ENCODE assay signal across 10 cellular contexts in the genomic region with DNA sequence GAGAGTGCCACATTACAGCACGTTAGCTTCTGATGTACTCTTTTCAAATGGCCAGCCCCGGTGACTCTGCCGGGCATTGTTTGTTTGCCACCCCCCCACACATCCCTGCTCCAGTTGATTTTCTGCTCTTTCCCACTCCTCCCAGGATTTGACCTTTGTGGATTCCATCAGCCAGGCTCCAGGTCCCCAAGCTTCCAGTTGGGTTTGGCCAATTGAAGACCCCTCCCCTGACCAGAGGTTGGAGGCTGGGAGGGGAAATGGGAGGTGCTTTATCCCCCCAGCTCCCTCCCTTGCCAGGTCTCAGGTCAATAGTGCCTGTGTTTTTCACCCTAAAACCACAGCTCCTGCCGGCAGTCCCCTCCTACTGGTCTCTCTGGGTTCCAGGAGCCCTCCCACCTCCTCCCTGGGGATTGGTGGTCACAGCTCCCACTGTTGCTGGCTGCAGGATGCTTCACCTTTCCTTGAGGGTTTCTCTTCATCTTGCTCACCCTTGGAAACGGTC. TPM values are rescaled to one million over a fixed set of nuclear protein-coding genes. Genes with fewer than 3 reads are reported as not detected.
A peak's percentile ranks its signal among the peaks of the same experiment; 100 is the strongest.
DNase-seq lines count a peak whose midpoint lies in the region; ATAC-seq, FAIRE-seq and TF ChIP-seq lines count a peak whose summit lies in the region.
"Had no signal": no experiment of that assay in that cellular context is flagged by ENCODE, and none has a peak within 500 bp of the region (broad histone marks: within the 10 kb centered on the region; RNA-seq: fewer than 3 reads in every experiment).

No MANE protein-coding gene starts in this region.

- no peak for ATAC-seq in activated T-cell treated with anti-CD3 and anti-CD28 coated beads, Interleukin-2, amount 50 U/mL, for 72 hours (replicated peaks in 1 of 2)
- peak; percentile 81 for ATAC-seq in HepG2
- ATAC-seq in GM19035 (IDR thresholded peaks at IDR 0.05; ENCODE audit: unreplicated experiment): no peak

- CTCF ChIA-PET in HepG2 (lab: Yijun Ruan, JAX; ENCODE audit: low intra/inter-chr PET ratio, low total read pairs): no interaction called here

- peak; percentile 44 for FAIRE-seq in HepG2 (lab: Jason Lieb, UNC)
- FAIRE-seq: bronchial epithelial cell had no signal

- TF ChIP-seq RAD21 in HepG2 (CRISPR knock-in tag; IDR thresholded peaks at IDR 0.05): no peak

- no peaks in the 10 kb centered on the region for H4K20me1 ChIP-seq in HepG2 (ENCODE audit: insufficient read depth, low read length)

- peak overlapping the region; percentile 40; the same call in 1 of the 2 replicates for H3K9ac ChIP-seq in HepG2 (ENCODE audit: insufficient read depth, low read depth, low read length)

- peaks cover 79% of the 10 kb centered on the region for H3K4me1 Mint-ChIP-seq in activated T-cell treated with anti-CD3 and anti-CD28 coated beads, Interleukin-2, amount 50 U/mL, for 72 hours (ENCODE audit: low read depth)

- no peak for TF ChIP-seq EP300 in HepG2 (IDR thresholded peaks at IDR 0.05; ENCODE audit: low read depth in 2 of 2, low read length in 2 of 2)
- no peak for TF ChIP-seq EP300 in HepG2 (CRISPR knock-in tag; IDR thresholded peaks at IDR 0.05; ENCODE audit: borderline replicate concordance)

- peak overlapping the region; percentile 99 for H3K27ac Mint-ChIP-seq in activated T-cell treated with anti-CD3 and anti-CD28 coated beads, Interleukin-2, amount 50 U/mL, for 72 hours

- peaks cover 3% of the 10 kb centered on the region for H3K27me3 Mint-ChIP-seq in activated T-cell treated with anti-CD3 and anti-CD28 coated beads, Interleukin-2, amount 50 U/mL, for 72 hours (ENCODE audit: low read depth)

- H3K4me1 ChIP-seq in HepG2 (ENCODE audit: insufficient read depth, low read length): peaks cover 60% of the 10 kb centered on the region
- peaks cover 0 to 26% (median 9%) of the 10 kb centered on the region in 4 donors for H3K4me1 ChIP-seq in tibial artery

- no peak for DNase-seq in activated T-cell treated with anti-CD3 and anti-CD28 coated beads, Interleukin-2, amount 50 U/mL, for 72 hours
- DNase-seq in activated T-cell treated with anti-CD3 and anti-CD28 coated beads for 4 hours: no peak
- DNase-seq in UCSD-AML1 (lab: John Stamatoyannopoulos, UW; ENCODE audit: unreplicated experiment): peak; percentile 29
- peak; percentile 66 for DNase-seq in HepG2 (ENCODE audit: low spot score)
- DNase-seq in tibial artery: peak in 1 of 2 donors; percentile 58
- no peak for DNase-seq in cerebellum (ENCODE audit: low spot score)
- DNase-seq in hepatic stellate cell (ENCODE audit: low spot score): no peak
- DNase-seq: NCI-H1436 had no signal

- H3K9me3 Mint-ChIP-seq in activated T-cell treated with anti-CD3 and anti-CD28 coated beads, Interleukin-2, amount 50 U/mL, for 72 hours: peaks cover 0 to 3% of the 10 kb centered on the region in 2 donors

- H3K4me2 ChIP-seq in HepG2 (ENCODE audit: low read depth, low read length): peak overlapping the region; percentile 81

- H3K36me3 Mint-ChIP-seq in activated T-cell treated with anti-CD3 and anti-CD28 coated beads, Interleukin-2, amount 50 U/mL, for 72 hours (ENCODE audit: insufficient read depth in 2 of 2): peaks cover 10 to 14% of the 10 kb centered on the region in 2 donors

- no peaks in the 10 kb centered on the region; a peak in 1 of 5 replicates for H3K27me3 ChIP-seq in HepG2 (ENCODE audit: control insufficient read depth in 1 of 2, insufficient read depth in 2 of 2, low read length in 2 of 2)
- H3K27me3 ChIP-seq in tibial artery: no peaks in the 10 kb centered on the region

- H3K36me3 ChIP-seq in HepG2 (replicated peaks in 1 of 2; ENCODE audit: control insufficient read depth in 1 of 2, insufficient read depth in 2 of 2, low read length in 2 of 2) (no peaks in the 10 kb centered on the region), tibial artery (peaks cover 0 to 10% (median 0%) of the 10 kb centered on the region in 3 donors)

- no peak for TF ChIP-seq POLR2A in HepG2 (IDR thresholded peaks at IDR 0.05; ENCODE audit: insufficient read depth in 1 of 2, low read depth in 2 of 2, low read length in 2 of 2)

- no peaks in the 10 kb centered on the region for H3K79me2 ChIP-seq in HepG2 (ENCODE audit: insufficient read depth, low read length)

- H3K4me3 ChIP-seq in HepG2 (replicated peaks in 1 of 3; ENCODE audit: insufficient read depth in 1 of 3, low read depth in 2 of 3, low read length in 3 of 3): peak overlapping the region in 2 of 3 experiments; percentile 39 to 41; a peak in 3 of 6 replicates
- H3K4me3 ChIP-seq in tibial artery: no peak overlapping the region

- WGBS in HepG2 (ENCODE audit: low lambda C conversion rate): 4% methylated on average over 5 of the region's 5 CpGs

- in situ Hi-C loops in HepG2 (cut with HindIII; ENCODE audit: extremely low pct_ligation_motif_present, low pct_unique_long_range_greater_than_20kb): no loop called here

- intact Hi-C loops in HepG2 (cut with micrococcal nuclease; ENCODE audit: unreplicated experiment): no loop called here
- intact Hi-C loops in tibial artery (cut with DNase I; ENCODE audit: low total_unique reads): no loop called here

- TF ChIP-seq CTCF in HepG2 (CRISPR knock-in tag; IDR thresholded peaks at IDR 0.05) (no peak), tibial artery (IDR thresholded peaks at IDR 0.05) (no peak)

- POLR2A ChIA-PET in HepG2 (lab: Yijun Ruan, JAX): interaction anchor here (0.8 to 5.2 kb wide), 15 partner anchors 9 to 161 kb away, joined by 3 to 59 read pairs (median 7); a partner anchor contains a TSS

- peak overlapping the region; percentile 77 to 81 for H3K4me3 Mint-ChIP-seq in activated T-cell treated with anti-CD3 and anti-CD28 coated beads, Interleukin-2, amount 50 U/mL, for 72 hours

- peak overlapping the region; percentile 37 for H3K27ac ChIP-seq in HepG2 (ENCODE audit: extremely low read length, insufficient read depth, low read length)
- peak overlapping the region; percentile 16 to 35 for H3K27ac ChIP-seq in tibial artery

- BruUV-seq in HepG2 (replicated peaks; lab: Mats Ljungman, UMichigan): no TSS peak

- H2AFZ ChIP-seq in HepG2 (ENCODE audit: low read length): peak overlapping the region; percentile 76

- H3K9me3 ChIP-seq in HepG2 (ENCODE audit: low read length) (no peaks in the 10 kb centered on the region), tibial artery (no peaks in the 10 kb centered on the region)

TF ChIP-seq in HepG2, 621 proteins besides CTCF, POLR2A, EP300 and RAD21 (continues in another document):
- TF ChIP-seq GABPB1 (CRISPR knock-in tag; IDR thresholded peaks at IDR 0.05) (no peak), ZNF382 (CRISPR knock-in tag; IDR thresholded peaks at IDR 0.05; ENCODE audit: borderline replicate concordance) (no peak), ZNF44 (CRISPR knock-in tag; IDR thresholded peaks at IDR 0.05) (no peak)
- TF ChIP-seq, protein P1, sequence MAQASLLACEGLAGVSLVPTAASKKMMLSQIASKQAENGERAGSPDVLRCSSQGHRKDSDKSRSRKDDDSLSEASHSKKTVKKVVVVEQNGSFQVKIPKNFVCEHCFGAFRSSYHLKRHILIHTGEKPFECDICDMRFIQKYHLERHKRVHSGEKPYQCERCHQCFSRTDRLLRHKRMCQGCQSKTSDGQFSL (CRISPR knock-in tag; IDR thresholded peaks at IDR 0.05): peak; percentile 70
- TF ChIP-seq, protein P2, sequence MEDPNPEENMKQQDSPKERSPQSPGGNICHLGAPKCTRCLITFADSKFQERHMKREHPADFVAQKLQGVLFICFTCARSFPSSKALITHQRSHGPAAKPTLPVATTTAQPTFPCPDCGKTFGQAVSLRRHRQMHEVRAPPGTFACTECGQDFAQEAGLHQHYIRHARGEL (CRISPR knock-in tag; IDR thresholded peaks at IDR 0.05): no peak
- TF ChIP-seq, protein P3, sequence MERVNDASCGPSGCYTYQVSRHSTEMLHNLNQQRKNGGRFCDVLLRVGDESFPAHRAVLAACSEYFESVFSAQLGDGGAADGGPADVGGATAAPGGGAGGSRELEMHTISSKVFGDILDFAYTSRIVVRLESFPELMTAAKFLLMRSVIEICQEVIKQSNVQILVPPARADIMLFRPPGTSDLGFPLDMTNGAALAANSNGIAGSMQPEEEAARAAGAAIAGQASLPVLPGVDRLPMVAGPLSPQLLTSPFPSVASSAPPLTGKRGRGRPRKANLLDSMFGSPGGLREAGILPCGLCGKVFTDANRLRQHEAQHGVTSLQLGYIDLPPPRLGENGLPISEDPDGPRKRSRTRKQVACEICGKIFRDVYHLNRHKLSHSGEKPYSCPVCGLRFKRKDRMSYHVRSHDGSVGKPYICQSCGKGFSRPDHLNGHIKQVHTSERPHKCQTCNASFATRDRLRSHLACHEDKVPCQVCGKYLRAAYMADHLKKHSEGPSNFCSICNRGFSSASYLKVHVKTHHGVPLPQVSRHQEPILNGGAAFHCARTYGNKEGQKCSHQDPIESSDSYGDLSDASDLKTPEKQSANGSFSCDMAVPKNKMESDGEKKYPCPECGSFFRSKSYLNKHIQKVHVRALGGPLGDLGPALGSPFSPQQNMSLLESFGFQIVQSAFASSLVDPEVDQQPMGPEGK (CRISPR knock-in tag; IDR thresholded peaks at IDR 0.05): 0 out of 2 replicates have a peak, but pooled peaks have one; percentile 20

RNA-seq across cellular contexts. Expression of a gene that starts 34.9 kb away (rescaled TPM):
- total RNA-seq in activated T-cell treated with anti-CD3 and anti-CD28 coated beads, Interleukin-2, amount 50 U/mL, for 72 hours: 100 to 1,000 TPM; 212 to 226 TPM
- total RNA-seq in HepG2 (2016; rRNA removed; fragmentation: Illumina TruSeq; extraction: Trizol): 5.8 and 8.8 TPM in 2 replicates
- total RNA-seq in HepG2 (2016; cell fraction: cytosol; rRNA removed; fragmentation: Illumina TruSeq; extraction: Trizol; ENCODE audit: low read depth): 1.2 and 1.9 TPM in 2 replicates
- 4.4 and 10.1 TPM in 2 replicates for total RNA-seq in HepG2 (2016; cell fraction: insoluble cytoplasmic fraction; rRNA removed; fragmentation: Illumina TruSeq; extraction: Trizol)
- 2.5 and 3.3 TPM in 2 replicates for total RNA-seq in HepG2 (2016; cell fraction: membrane; rRNA removed; fragmentation: Illumina TruSeq; extraction: Trizol)
- total RNA-seq in HepG2 (2016; cell fraction: nucleus; rRNA removed; fragmentation: Illumina TruSeq; extraction: Trizol): 14.5 and 19.2 TPM in 2 replicates
- 4.1 and 4.4 TPM in 2 replicates for polyA plus RNA-seq in HepG2 (2011; rRNA removed)
- 4.7 and 4.8 TPM in 2 replicates for polyA plus RNA-seq in HepG2 (2011; cell fraction: cytosol; rRNA removed)
- 10.1 and 10.8 TPM in 2 replicates for polyA plus RNA-seq in HepG2 (2011; cell fraction: nucleus; rRNA removed)
- 3.4 and 4.0 TPM in 2 replicates for polyA plus RNA-seq in HepG2 (2012)
- polyA plus RNA-seq in HepG2 (2016; cell fraction: cytosol; fragmentation: Illumina TruSeq; extraction: Trizol; ENCODE audit: low read depth): 0.75 and 0.77 TPM in 2 replicates
- 5.3 and 6.8 TPM in 2 replicates for polyA plus RNA-seq in HepG2 (2016; cell fraction: insoluble cytoplasmic fraction; fragmentation: Illumina TruSeq; extraction: Trizol; ENCODE audit: low read depth)
- polyA plus RNA-seq in HepG2 (2016; cell fraction: membrane; fragmentation: Illumina TruSeq; extraction: Trizol; ENCODE audit: low read depth): 0.80 and 1.4 TPM in 2 replicates
- polyA plus RNA-seq in HepG2 (2016; cell fraction: nucleus; fragmentation: Illumina TruSeq; extraction: Trizol; ENCODE audit: insufficient read depth, low read depth): 8.7 and 9.9 TPM in 2 replicates
- 24.0 and 36.4 TPM in 2 replicates for polyA minus RNA-seq in HepG2 (2011; rRNA and poly(A)+ RNA removed; ENCODE audit: low replicate concordance)
- 4.7 and 7.5 TPM in 2 replicates for polyA minus RNA-seq in HepG2 (2011; cell fraction: cytosol; rRNA and poly(A)+ RNA removed)
- 28.5 and 37.7 TPM in 2 replicates for polyA minus RNA-seq in HepG2 (2011; cell fraction: nucleus; rRNA and poly(A)+ RNA removed)
- 2.4 TPM for total RNA-seq in cerebellum

Comparison
In these comparisons a context has a peak if more than half of its experiments do, and no peak if none do; other contexts are left out.
1. DNase-seq: peak in UCSD-AML1 (single experiment) and HepG2 (single experiment); none in activated T-cell treated with anti-CD3 and anti-CD28 coated beads, Interleukin-2, amount 50 U/mL, for 72 hours (0 of 2), activated T-cell treated with anti-CD3 and anti-CD28 coated beads for 4 hours (single experiment), cerebellum (single experiment) and hepatic stellate cell (single experiment).
2. H3K4me3 ChIP-seq: peak in HepG2 (2 of 3); none in tibial artery (0 of 2).
3. RNA of a gene that starts 34.9 kb away (total RNA-seq): 212 to 226 TPM in activated T-cell treated with anti-CD3 and anti-CD28 coated beads, Interleukin-2, amount 50 U/mL, for 72 hours; 1.2 to 19.2 TPM in HepG2 and 2.4 TPM in cerebellum (single experiment); every median in the first group is over 10 times any median in the second.